ENCODE assay signal across 15 cellular contexts in the genomic region with DNA sequence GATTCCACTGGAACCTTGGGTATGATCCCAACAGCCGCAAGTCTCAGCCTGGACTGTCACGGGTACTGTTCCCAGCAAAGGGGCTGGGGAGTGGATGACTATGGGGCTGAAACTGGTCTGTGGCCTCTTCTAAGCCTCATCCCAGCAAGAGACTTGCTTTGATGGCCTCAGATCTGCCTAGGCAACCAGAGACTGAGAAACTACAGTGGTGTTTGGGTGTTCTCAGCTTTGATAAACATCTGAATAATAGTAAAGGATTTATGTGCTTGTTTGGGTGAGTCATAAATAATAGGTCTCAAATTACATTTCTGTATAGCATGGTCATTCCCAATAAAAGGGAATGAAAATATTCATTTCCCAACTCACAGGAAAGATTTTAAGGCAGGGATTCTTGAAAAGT. TPM values are rescaled to one million over a fixed set of nuclear protein-coding genes. Genes with fewer than 3 reads are reported as not detected.
A peak's percentile ranks its signal among the peaks of the same experiment; 100 is the strongest.
DNase-seq lines count a peak whose midpoint lies in the region; ATAC-seq and TF ChIP-seq lines count a peak whose summit lies in the region.
"Had no signal": no experiment of that assay in that cellular context is flagged by ENCODE, and none has a peak within 500 bp of the region (broad histone marks: within the 10 kb centered on the region; RNA-seq: fewer than 3 reads in every experiment).

No MANE protein-coding gene starts in this region.

- no peaks in the 10 kb centered on the region for H3K27me3 ChIP-seq in CD4-positive, alpha-beta T cell (ENCODE audit: control insufficient read depth, insufficient read depth, low read length)
- no peaks in the 10 kb centered on the region for H3K27me3 ChIP-seq in ectodermal cell (ENCODE audit: control insufficient read depth, insufficient read depth, low read length, poor library complexity, severe bottlenecking)
- H3K27me3 ChIP-seq: pancreas, tibial nerve had no signal

- POLR2A ChIA-PET in CD4-positive, alpha-beta T cell (lab: Charles Lee), result no interaction called here
- POLR2A ChIA-PET in naive thymus-derived CD8-positive, alpha-beta T cell (lab: Charles Lee), result no interaction called here
- POLR2A ChIA-PET in activated CD4-positive, alpha-beta memory T cell treated with anti-CD3 and anti-CD28 coated beads, Interleukin-2, amount 10 ng/mL, durations not matched to agents 7 days and 5 days (lab: Charles Lee), result no interaction called here

- CTCF ChIA-PET in CD4-positive, alpha-beta T cell (lab: Charles Lee), result no interaction called here
- CTCF ChIA-PET in activated CD4-positive, alpha-beta memory T cell treated with anti-CD3 and anti-CD28 coated beads, Interleukin-2, amount 10 ng/mL, durations not matched to agents 7 days and 5 days (lab: Charles Lee), result no interaction called here

- H3K9me3 Mint-ChIP-seq in CD4-positive, alpha-beta T cell, result no peaks in the 10 kb centered on the region
- no peaks in the 10 kb centered on the region for H3K9me3 Mint-ChIP-seq in naive thymus-derived CD8-positive, alpha-beta T cell
- no peaks in the 10 kb centered on the region for H3K9me3 Mint-ChIP-seq in activated CD4-positive, alpha-beta memory T cell treated with anti-CD3 and anti-CD28 coated beads, Interleukin-2, amount 10 ng/mL, durations not matched to agents 7 days and 5 days
- H3K9me3 Mint-ChIP-seq: activated naive CD4-positive, alpha-beta T cell treated with anti-CD3 and anti-CD28 coated beads for 36 hours had no signal

- H3K36me3 Mint-ChIP-seq in CD4-positive, alpha-beta T cell (ENCODE audit: low read depth), result peaks cover 15% of the 10 kb centered on the region
- peaks cover 0 to 24% (median 2%) of the 10 kb centered on the region in 3 donors for H3K36me3 Mint-ChIP-seq in naive thymus-derived CD8-positive, alpha-beta T cell
- H3K36me3 Mint-ChIP-seq in activated CD4-positive, alpha-beta memory T cell treated with anti-CD3 and anti-CD28 coated beads, Interleukin-2, amount 10 ng/mL, durations not matched to agents 7 days and 5 days (ENCODE audit: low read depth), result peaks cover 12% of the 10 kb centered on the region

- H3K27ac ChIP-seq in CD4-positive, alpha-beta T cell (ENCODE audit: low read depth, low read length), result no peak overlapping the region
- peak overlapping the region; percentile 0 for H3K27ac ChIP-seq in ectodermal cell (ENCODE audit: insufficient read depth, low read depth, low read length, poor library complexity, severe bottlenecking)
- H3K27ac ChIP-seq: pancreas had no signal

- H3K36me3 ChIP-seq in ectodermal cell (ENCODE audit: control insufficient read depth, insufficient read depth, low read length), result peaks cover 3% of the 10 kb centered on the region
- H3K36me3 ChIP-seq: pancreas had no signal

- ATAC-seq in CD4-positive, alpha-beta T cell (ENCODE audit: poor library complexity), result no peak
- no peak for ATAC-seq in naive thymus-derived CD8-positive, alpha-beta T cell
- ATAC-seq in GM19324 (IDR thresholded peaks at IDR 0.05; ENCODE audit: low FRiP score, unreplicated experiment), result no peak
- ATAC-seq: activated CD4-positive, alpha-beta T cell treated with anti-CD3 and anti-CD28 coated beads for 36 hours had no signal

- DNase-seq in CD4-positive, alpha-beta T cell, result no peak
- DNase-seq in M059J (ENCODE audit: low read depth) (peak; percentile 82), dermis blood vessel endothelial cell (no peak), amygdala (lab: John Stamatoyannopoulos, UW) (no peak)
- no peak for DNase-seq in naive thymus-derived CD8-positive, alpha-beta T cell
- no peak for DNase-seq in activated CD4-positive, alpha-beta memory T cell treated with anti-CD3 and anti-CD28 coated beads, Interleukin-2, amount 10 ng/mL, durations not matched to agents 7 days and 5 days
- DNase-seq: activated CD4-positive, alpha-beta T cell treated with anti-CD3 and anti-CD28 coated beads for 36 hours; activated naive CD4-positive, alpha-beta T cell treated with anti-CD3 and anti-CD28 coated beads for 36 hours; DMS153; NCI-H2081; pancreas; SHP77 treated with DMSO at 0.1 percent for 48 hours had no signal

- no peaks in the 10 kb centered on the region for H3K27me3 Mint-ChIP-seq in CD4-positive, alpha-beta T cell
- H3K27me3 Mint-ChIP-seq in naive thymus-derived CD8-positive, alpha-beta T cell, result no peaks in the 10 kb centered on the region
- H3K27me3 Mint-ChIP-seq in activated CD4-positive, alpha-beta memory T cell treated with anti-CD3 and anti-CD28 coated beads, Interleukin-2, amount 10 ng/mL, durations not matched to agents 7 days and 5 days, result no peaks in the 10 kb centered on the region
- H3K27me3 Mint-ChIP-seq: activated CD4-positive, alpha-beta T cell treated with anti-CD3 and anti-CD28 coated beads for 36 hours had no signal

- peaks cover 11% of the 10 kb centered on the region for H3K4me1 Mint-ChIP-seq in CD4-positive, alpha-beta T cell (ENCODE audit: low read depth)
- H3K4me1 Mint-ChIP-seq in naive thymus-derived CD8-positive, alpha-beta T cell, result peaks cover 7 to 20% (median 11%) of the 10 kb centered on the region in 4 donors
- no peaks in the 10 kb centered on the region for H3K4me1 Mint-ChIP-seq in activated CD4-positive, alpha-beta memory T cell treated with anti-CD3 and anti-CD28 coated beads, Interleukin-2, amount 10 ng/mL, durations not matched to agents 7 days and 5 days

- H3K27ac Mint-ChIP-seq in CD4-positive, alpha-beta T cell, result peak overlapping the region; percentile 7
- H3K27ac Mint-ChIP-seq in naive thymus-derived CD8-positive, alpha-beta T cell, result peak overlapping the region in 6 of 10 donors; percentile 31 to 91 (median 51)
- no peak overlapping the region for H3K27ac Mint-ChIP-seq in activated CD4-positive, alpha-beta memory T cell treated with anti-CD3 and anti-CD28 coated beads, Interleukin-2, amount 10 ng/mL, durations not matched to agents 7 days and 5 days
- H3K27ac Mint-ChIP-seq: activated CD4-positive, alpha-beta T cell treated with anti-CD3 and anti-CD28 coated beads for 36 hours; activated naive CD4-positive, alpha-beta T cell treated with anti-CD3 and anti-CD28 coated beads for 36 hours had no signal

- H3K4me1 ChIP-seq in ectodermal cell (ENCODE audit: control insufficient read depth, insufficient read depth, low read length), result peaks cover 11% of the 10 kb centered on the region
- H3K4me1 ChIP-seq: pancreas had no signal

- no peaks in the 10 kb centered on the region for H3K9me3 ChIP-seq in CD4-positive, alpha-beta T cell (ENCODE audit: control insufficient read depth, low read length)
- no peaks in the 10 kb centered on the region for H3K9me3 ChIP-seq in ectodermal cell (ENCODE audit: control insufficient read depth, low read length)
- H3K9me3 ChIP-seq: pancreas, tibial nerve had no signal

- TF ChIP-seq CTCF in CD4-positive, alpha-beta T cell (IDR thresholded peaks at IDR 0.05), result no peak

- intact Hi-C loops in CD4-positive, alpha-beta T cell (cut with DNase I, micrococcal nuclease), result no loop called here

- no peak overlapping the region for H3K4me3 Mint-ChIP-seq in CD4-positive, alpha-beta T cell
- H3K4me3 Mint-ChIP-seq in naive thymus-derived CD8-positive, alpha-beta T cell, result no peak overlapping the region
- H3K4me3 Mint-ChIP-seq in activated CD4-positive, alpha-beta memory T cell treated with anti-CD3 and anti-CD28 coated beads, Interleukin-2, amount 10 ng/mL, durations not matched to agents 7 days and 5 days, result no peak overlapping the region
- H3K4me3 Mint-ChIP-seq: activated CD4-positive, alpha-beta T cell treated with anti-CD3 and anti-CD28 coated beads for 36 hours; activated naive CD4-positive, alpha-beta T cell treated with anti-CD3 and anti-CD28 coated beads for 36 hours had no signal

- WGBS in ectodermal cell, 2 experiments, result 87 to 89% methylated on average over 2 of the region's 2 CpGs

- no peak overlapping the region for H3K4me3 ChIP-seq in ectodermal cell (ENCODE audit: insufficient read depth, low read depth, low read length)
- H3K4me3 ChIP-seq: pancreas, tibial nerve had no signal

RNA-seq across cellular contexts. Expression of a gene that starts 30.2 kb away (rescaled TPM):
- 10 to 100 TPM; 17.1 to 18.3 TPM for total RNA-seq in CD4-positive, alpha-beta T cell
- 2.5 and 10.0 TPM in 2 replicates for total RNA-seq in M059J (2014; rRNA removed; shearing (Covaris generic))
- 18.7 TPM for polyA plus RNA-seq in ectodermal cell (2013, experiment 1 of 4)
- polyA plus RNA-seq in ectodermal cell (2013, experiment 2 of 4), result 16.0 TPM
- 18.6 TPM for polyA plus RNA-seq in ectodermal cell (2013, experiment 3 of 4)
- 24.2 TPM for polyA plus RNA-seq in ectodermal cell (2013, experiment 4 of 4)
- 10 to 100 TPM; 12.2 to 13.3 TPM for total RNA-seq in naive thymus-derived CD8-positive, alpha-beta T cell
- polyA plus RNA-seq in naive thymus-derived CD8-positive, alpha-beta T cell, result 10 to 100 TPM in 1 of 3 donors, 1 to 10 TPM in 2; 7.9 to 15.4 (median 9.1) TPM
- 10 to 100 TPM; 14.4 to 17.2 TPM for total RNA-seq in activated CD4-positive, alpha-beta memory T cell treated with anti-CD3 and anti-CD28 coated beads, Interleukin-2, amount 10 ng/mL, durations not matched to agents 7 days and 5 days
- total RNA-seq in dermis blood vessel endothelial cell, result 13.6 and 18.4 TPM in 2 replicates
